2 cellular contexts compared by ENCODE assay signal in genomic region chr3:106929081-106929480, GRCh38.
TF ChIP-seq lines count a peak whose summit lies in the region.

No MANE protein-coding gene starts in this region.

TF ChIP-seq in HepG2, 621 proteins besides CTCF, POLR2A, EP300 and RAD21:
- TF ChIP-seq MAFK (conservative IDR thresholded peaks at IDR 0.05 in 1 of 2, IDR thresholded peaks at IDR 0.05 in 1 of 2; ENCODE audit: low read length in 2 of 2) (peak; percentile 67 to 83), MAFF (IDR thresholded peaks at IDR 0.05; ENCODE audit: low read depth, low read length) (peak; percentile 78), NBN (conservative IDR thresholded peaks at IDR 0.05) (no peak)

TF ChIP-seq in IMR-90, 13 proteins besides CTCF, POLR2A, EP300 and RAD21:
- TF ChIP-seq CEBPB (IDR thresholded peaks at IDR 0.05; ENCODE audit: low read depth, low read length) (no peak), MAFK (IDR thresholded peaks at IDR 0.05; ENCODE audit: low read depth, low read length) (peak; percentile 75)
